Comparison of ENCODE assay signal across 8 cellular contexts in the genomic region with DNA sequence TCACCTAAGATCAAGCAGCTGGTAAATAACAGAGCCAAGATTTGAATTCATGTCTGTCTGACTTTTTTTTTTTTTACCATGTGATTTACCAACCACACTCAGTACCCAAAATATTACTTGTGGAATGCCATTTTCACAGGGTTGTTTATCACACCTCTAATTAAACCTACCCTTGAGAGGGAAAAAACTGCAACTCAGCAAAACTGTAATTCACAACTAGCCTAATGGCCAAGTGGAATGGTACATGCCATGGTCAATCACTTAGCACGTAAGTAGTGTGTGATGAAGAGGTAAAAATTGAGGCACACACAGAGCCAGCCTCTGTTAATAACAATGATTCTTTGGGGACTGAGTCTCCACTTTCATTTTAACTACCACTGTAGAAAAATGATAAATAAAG.
"Had no signal": no experiment of that assay in that cellular context is flagged by ENCODE, and none has a peak within 500 bp of the region (broad histone marks: within the 10 kb centered on the region; RNA-seq: fewer than 3 reads in every experiment).

No MANE protein-coding gene starts in this region.

- FAIRE-seq: HTR-8/SVneo, K562 had no signal

- H3K4me2 ChIP-seq: KMS-11 had no signal

- H3K9ac ChIP-seq: KMS-11 had no signal

- ATAC-seq: K562 had no signal

- H3K27ac ChIP-seq: HL-60, KMS-11 had no signal

- H3K4me3 ChIP-seq: K562 had no signal

- DNase-seq: Karpas-422, Kasumi-1, KBM-7, KG1 had no signal
